ENCODE assay signal across 34 cellular contexts in the genomic region with DNA sequence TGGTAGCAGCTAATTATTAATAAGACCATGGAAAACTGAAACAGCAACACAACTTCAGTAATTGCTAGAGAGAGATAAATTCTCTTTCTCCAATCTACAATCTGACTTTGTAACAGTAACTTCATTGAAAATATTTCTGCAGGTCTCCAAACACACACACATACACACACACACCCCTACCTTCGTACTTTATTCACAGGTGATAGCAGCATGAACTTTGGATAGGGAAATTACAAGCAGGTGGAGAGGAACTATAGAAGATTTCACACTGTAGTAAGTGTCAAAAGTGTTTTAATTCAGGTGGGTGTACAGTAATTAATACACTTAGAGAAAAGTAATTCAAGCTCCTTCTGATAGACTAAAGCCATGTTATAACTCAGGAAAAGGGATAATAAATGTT.
DNase-seq lines count a peak whose midpoint lies in the region; ATAC-seq, FAIRE-seq and TF ChIP-seq lines count a peak whose summit lies in the region.
"Had no signal": no experiment of that assay in that cellular context is flagged by ENCODE, and none has a peak within 500 bp of the region (broad histone marks: within the 10 kb centered on the region; RNA-seq: fewer than 3 reads in every experiment).

No MANE protein-coding gene starts in this region.

- no peak overlapping the region for H3K4me3 ChIP-seq in mucosa of descending colon
- no peak overlapping the region for H3K4me3 ChIP-seq in small intestine (ENCODE audit: low read depth in 1 of 2, low read length in 2 of 2)
- H3K4me3 ChIP-seq: A549; BLaER1; BLaER1 treated with 17β-estradiol and CSF1 and Interleukin-3, amounts not matched to agents 10 nM and 100 nM had no signal

- H3K9me3 ChIP-seq in mucosa of descending colon (no peaks in the 10 kb centered on the region), small intestine (ENCODE audit: control insufficient read depth, low read depth) (no peaks in the 10 kb centered on the region)
- H3K9me3 ChIP-seq: A549, BE2C, BLaER1, Caco-2 had no signal

- intact Hi-C loops in left colon (cut with DNase I, micrococcal nuclease): no loop called here
- intact Hi-C loops in mucosa of descending colon (cut with DNase I, micrococcal nuclease): no loop called here

- DNase-seq in D721Med (ENCODE audit: insufficient read length, low spot score): no peak
- no peak for DNase-seq in left colon
- DNase-seq in mucosa of descending colon: peak in 1 of 3 donors; percentile 48
- DNase-seq in small intestine: peak; percentile 86
- DNase-seq in T-helper 9 cell: no peak
- DNase-seq in nucleus accumbens (lab: John Stamatoyannopoulos, UW): no peak
- DNase-seq in UCSD-AML1 (lab: John Stamatoyannopoulos, UW; ENCODE audit: unreplicated experiment): no peak
- no peak for DNase-seq in HUDEP-2 (lab: John Stamatoyannopoulos, UW; ENCODE audit: unreplicated experiment in 76 of 76)
- DNase-seq: 8988T; ACHN; AML-193; BE2C; C1 segment of cervical spinal cord; Caco-2; Calu3; CD4-positive, alpha-beta memory T cell; CD4-positive, alpha-beta T cell; CD4-positive, CD25-positive, alpha-beta regulatory T cell; CD8-positive, alpha-beta memory T cell; CD8-positive, alpha-beta T cell; COR-L47; DMS 273 treated with DMSO at 0.1 percent for 48 hours; DMS153; DMS53; DMS79; DMS79 treated with DMSO at 0.1 percent for 48 hours; DND-41; EL had no signal

- FAIRE-seq in D721Med (lab: Jason Lieb, UNC) (peak; percentile 55), small intestine (lab: Jason Lieb, UNC) (peak; percentile 73)
- FAIRE-seq: A204.1, A549 had no signal

- H3K4me1 ChIP-seq in mucosa of descending colon (ENCODE audit: low read depth) (no peaks in the 10 kb centered on the region), small intestine (ENCODE audit: control insufficient read depth in 2 of 2, insufficient read depth in 1 of 2, low read depth in 1 of 2, low read length in 1 of 2) (no peaks in the 10 kb centered on the region)
- H3K4me1 ChIP-seq: A549 had no signal

- TF ChIP-seq CTCF in D721Med (IDR thresholded peaks at IDR 0.05; ENCODE audit: insufficient read depth, missing control alignments): no peak
- no peak for TF ChIP-seq CTCF in mucosa of descending colon (IDR thresholded peaks at IDR 0.05)

- H3K27me3 ChIP-seq in small intestine (ENCODE audit: control insufficient read depth in 2 of 2, insufficient read depth in 2 of 2, low read length in 2 of 2): no peaks in the 10 kb centered on the region
- H3K27me3 ChIP-seq: BE2C; BLaER1; BLaER1 treated with 17β-estradiol and CSF1 and Interleukin-3, amounts not matched to agents 10 nM and 100 nM had no signal

- ATAC-seq in left colon (peak; percentile 99), mucosa of descending colon (peak; percentile 92)
- ATAC-seq: A549; CD8-positive, alpha-beta T cell had no signal

- H3K27ac ChIP-seq in small intestine (ENCODE audit: low read depth in 1 of 2, low read length in 1 of 2): no peak overlapping the region
- H3K27ac ChIP-seq: 22Rv1, A549, BLaER1, C4-2B had no signal

- H3K36me3 ChIP-seq in mucosa of descending colon (ENCODE audit: low read depth) (no peaks in the 10 kb centered on the region), small intestine (ENCODE audit: control insufficient read depth in 2 of 2, insufficient read depth in 2 of 2, low read length in 2 of 2) (no peaks in the 10 kb centered on the region)
- H3K36me3 ChIP-seq: BE2C; BLaER1; BLaER1 treated with 17β-estradiol and CSF1 and Interleukin-3, amounts not matched to agents 10 nM and 100 nM had no signal

- 5 to 58% (median 16%) methylated on average over 1 of the region's 1 CpG for WGBS in small intestine, 3 donors
